Comparison of ENCODE assay signal across 8 cellular contexts in genomic region chr10:119651514-119652327, GRCh38. TPM values are rescaled to one million over a fixed set of nuclear protein-coding genes. Genes with fewer than 3 reads are reported as not detected.
A peak's percentile ranks its signal among the peaks of the same experiment; 100 is the strongest.
DNase-seq lines count a peak whose midpoint lies in the region; ATAC-seq and TF ChIP-seq lines count a peak whose summit lies in the region.

No MANE protein-coding gene starts in this region.

- H3K36me3 Mint-ChIP-seq in CD4-positive, CD25-positive, alpha-beta regulatory T cell = peaks cover 8% of the 10 kb centered on the region

- TF ChIP-seq CTCF in brain microvascular endothelial cell (IDR thresholded peaks at IDR 0.05; ENCODE audit: low read depth, low read length, missing control alignments) = no peak

- H3K4me1 ChIP-seq in CD4-positive, CD25-positive, alpha-beta regulatory T cell (ENCODE audit: control insufficient read depth, insufficient read depth, low read length, poor library complexity, severe bottlenecking) = peaks cover 46% of the 10 kb centered on the region

- H3K9me3 Mint-ChIP-seq in CD4-positive, CD25-positive, alpha-beta regulatory T cell = no peaks in the 10 kb centered on the region

- in situ Hi-C loops in brain microvascular endothelial cell (cut with HindIII; ENCODE audit: low pct_ligation_motif_present, low sequenced_read_pairs) = no loop called here

- peak overlapping the region; percentile 92 to 100 (median 95) for H3K4me3 Mint-ChIP-seq in CD4-positive, CD25-positive, alpha-beta regulatory T cell

- H3K27me3 ChIP-seq in CD4-positive, CD25-positive, alpha-beta regulatory T cell (ENCODE audit: control insufficient read depth, insufficient read depth, low read length) = no peaks in the 10 kb centered on the region
- H3K27me3 ChIP-seq in brain microvascular endothelial cell (replicated peaks) = no peaks in the 10 kb centered on the region

- no peaks in the 10 kb centered on the region for H3K36me3 ChIP-seq in CD4-positive, CD25-positive, alpha-beta regulatory T cell (ENCODE audit: control insufficient read depth, insufficient read depth, low read length)
- H3K36me3 ChIP-seq in brain microvascular endothelial cell (replicated peaks) = peaks cover 3% of the 10 kb centered on the region

- H3K27me3 Mint-ChIP-seq in CD4-positive, CD25-positive, alpha-beta regulatory T cell = peaks cover 4% of the 10 kb centered on the region

- peak overlapping the region; percentile 83 for H3K4me3 ChIP-seq in CD4-positive, CD25-positive, alpha-beta regulatory T cell (ENCODE audit: low read depth, low read length)
- H3K4me3 ChIP-seq in brain microvascular endothelial cell (ENCODE audit: low read depth, low read length) = peak overlapping the region; percentile 96

- H3K4me1 Mint-ChIP-seq in CD4-positive, CD25-positive, alpha-beta regulatory T cell = peaks cover 40 to 55% (median 48%) of the 10 kb centered on the region in 4 donors

- peak overlapping the region; percentile 86 for H3K27ac ChIP-seq in CD4-positive, CD25-positive, alpha-beta regulatory T cell (ENCODE audit: insufficient read depth, low read length, poor library complexity, severe bottlenecking)
- peak overlapping the region; percentile 67 for H3K27ac ChIP-seq in brain microvascular endothelial cell
- peak overlapping the region; percentile 94 for H3K27ac ChIP-seq in temporal lobe (ENCODE audit: low read depth, low read length)

- peak overlapping the region; percentile 91 to 95 (median 95) for H3K27ac Mint-ChIP-seq in CD4-positive, CD25-positive, alpha-beta regulatory T cell

- peak; percentile 17 to 22 (median 20) for DNase-seq in CD4-positive, CD25-positive, alpha-beta regulatory T cell
- DNase-seq in NCI-H69 (lab: John Stamatoyannopoulos, UW) (peak; percentile 30), brain microvascular endothelial cell (no peak), left lobe of liver (ENCODE audit: low spot score) (peak; percentile 58), ureter (ENCODE audit: low spot score) (no peak)

- ATAC-seq in CD4-positive, CD25-positive, alpha-beta regulatory T cell (ENCODE audit: low read depth in 2 of 2) = peak; percentile 3 to 4
- peak; percentile 42 for ATAC-seq in GM21529 (IDR thresholded peaks at IDR 0.05; ENCODE audit: unreplicated experiment)
- peak; percentile 39 for ATAC-seq in left lobe of liver
- ATAC-seq in GM21423 (IDR thresholded peaks at IDR 0.05; ENCODE audit: unreplicated experiment) = no peak

- H3K9me3 ChIP-seq in CD4-positive, CD25-positive, alpha-beta regulatory T cell (ENCODE audit: control insufficient read depth in 2 of 2, low read length in 2 of 2) = no peaks in the 10 kb centered on the region

RNA-seq across cellular contexts. Expression of gene BAG3, which starts 0.5 kb away (rescaled TPM):
- 38.2 TPM for total RNA-seq in CD4-positive, CD25-positive, alpha-beta regulatory T cell
- 1 to 10 TPM; 6.7 to 8.7 (median 7.4) TPM for polyA plus RNA-seq in CD4-positive, CD25-positive, alpha-beta regulatory T cell
- 11.3 TPM for total RNA-seq in left lobe of liver
- total RNA-seq in temporal lobe = 0.98 TPM
- 46.4 TPM for total RNA-seq in ureter

RNA-seq across cellular contexts. Expression of gene TIAL1, which starts 55.0 kb away (rescaled TPM):
- 205 TPM for total RNA-seq in CD4-positive, CD25-positive, alpha-beta regulatory T cell
- 10 to 100 TPM in 2 of 4 donors, 1 to 10 TPM in 2; 9.2 to 16.6 (median 10.8) TPM for polyA plus RNA-seq in CD4-positive, CD25-positive, alpha-beta regulatory T cell
- 39.3 TPM for total RNA-seq in left lobe of liver
- 68.4 TPM for total RNA-seq in temporal lobe
- total RNA-seq in ureter = 116 TPM

Comparison
In these comparisons a context has a peak if more than half of its experiments do, and no peak if none do; other contexts are left out.
1. DNase-seq: peak in CD4-positive, CD25-positive, alpha-beta regulatory T cell (3 of 3), NCI-H69 (single experiment) and left lobe of liver (single experiment); none in brain microvascular endothelial cell (single experiment) and ureter (single experiment).
2. Peak in every context shown above with its lines, with median percentiles within 50 percentile points of each other: H3K27ac ChIP-seq.